ENCODE assay signal across 8 cellular contexts in the genomic region with DNA sequence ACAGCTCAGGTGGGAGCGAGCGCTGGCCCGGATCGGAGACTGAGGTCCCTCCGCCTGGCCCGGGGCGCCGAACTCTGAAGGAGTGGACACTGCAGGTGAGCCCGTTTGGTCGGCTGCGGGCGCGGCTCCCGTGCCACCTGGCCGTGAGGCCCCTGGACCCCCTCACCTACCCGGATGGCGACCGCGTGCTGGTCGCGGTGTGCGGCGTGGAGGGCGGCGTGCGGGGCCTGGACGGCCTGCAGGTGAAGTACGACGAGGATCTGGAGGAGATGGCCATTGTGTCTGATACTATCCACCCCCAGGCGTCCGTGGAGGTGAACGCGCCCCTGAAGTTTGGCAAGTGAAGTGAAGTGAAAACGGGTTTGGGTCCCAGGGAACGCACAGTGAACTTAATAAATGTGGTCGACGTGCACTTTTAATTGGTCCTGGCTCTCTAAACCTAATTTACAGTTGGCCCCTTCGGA. TPM values are rescaled to one million over a fixed set of nuclear protein-coding genes. Genes with fewer than 3 reads are reported as not detected.
A peak's percentile ranks its signal among the peaks of the same experiment; 100 is the strongest.
DNase-seq lines count a peak whose midpoint lies in the region; ATAC-seq, FAIRE-seq and TF ChIP-seq lines count a peak whose summit lies in the region.
"Not testable (repeated sequence)": the region's sequence is repeated elsewhere in the genome, so short reads cannot be mapped to it uniquely, and the experiment has no call there.

No MANE protein-coding gene starts in this region.

- TF ChIP-seq CTCF in DOHH2 (IDR thresholded peaks at IDR 0.05; ENCODE audit: low read depth, low read length, poor library complexity, severe bottlenecking); adrenal gland (IDR thresholded peaks at IDR 0.05); HepG2 (CRISPR knock-in tag; IDR thresholded peaks at IDR 0.05); pancreas (IDR thresholded peaks at IDR 0.05); type B pancreatic cell (conservative IDR thresholded peaks at IDR 0.05): not testable (repeated sequence)

- H3K27ac Mint-ChIP-seq in type B pancreatic cell = peak overlapping the region; percentile 56

- not testable (repeated sequence) for TF ChIP-seq POLR2A in adrenal gland (IDR thresholded peaks at IDR 0.05); HepG2 (IDR thresholded peaks at IDR 0.05; ENCODE audit: insufficient read depth in 1 of 2, low read depth in 2 of 2, low read length in 2 of 2)

- not testable (repeated sequence) for H3F3A ChIP-seq in DOHH2 (ENCODE audit: control insufficient read depth, insufficient read depth)

- H3K9me2 ChIP-seq in DOHH2 (replicated peaks; ENCODE audit: control insufficient read depth, low read length) = not testable (repeated sequence)

- not testable (repeated sequence) for H3K36me3 Mint-ChIP-seq in type B pancreatic cell

- peak overlapping the region; percentile 83 for H3K4me3 ChIP-seq in DOHH2 (ENCODE audit: low read length)
- peak overlapping the region in 3 of 4 donors; percentile 35 to 72 (median 36) for H3K4me3 ChIP-seq in adrenal gland
- H3K4me3 ChIP-seq in HepG2 (replicated peaks in 1 of 3; ENCODE audit: insufficient read depth in 1 of 3, low read depth in 2 of 3, low read length in 3 of 3) = peak overlapping the region; percentile 66 to 78 (median 73)
- H3K4me3 ChIP-seq in pancreas = peak overlapping the region; percentile 34 to 63 (median 49)

- not testable (repeated sequence) for H3K27ac ChIP-seq in DOHH2 (ENCODE audit: low read depth, low read length)
- H3K27ac ChIP-seq in adrenal gland (peak overlapping the region in 3 of 5 donors; percentile 37 to 80 (median 59)), HepG2 (ENCODE audit: extremely low read length, insufficient read depth, low read length) (peak overlapping the region; percentile 71), pancreas (peak overlapping the region; percentile 22 to 72 (median 65))

- DNase-seq in adrenal gland; HepG2 (ENCODE audit: low spot score); pancreas; type B pancreatic cell (ENCODE audit: extremely low spot score, unreplicated experiment): not testable (repeated sequence)

- peaks cover 22% of the 10 kb centered on the region for H3K79me2 ChIP-seq in DOHH2 (ENCODE audit: control insufficient read depth, low read length)
- not testable (repeated sequence) for H3K79me2 ChIP-seq in HepG2 (ENCODE audit: insufficient read depth, low read length)

- WGBS in adrenal gland, 4 donors = 6 to 31% (median 15%) methylated on average over 5 to 18 of the region's 38 CpGs
- WGBS in HepG2 (ENCODE audit: low lambda C conversion rate) = 8% methylated on average over 5 of the region's 38 CpGs
- WGBS in pancreas, 2 donors = 2 to 5% methylated on average over 8 to 26 of the region's 38 CpGs

- H3K4me2 ChIP-seq in DOHH2 (ENCODE audit: low read length) = peak overlapping the region; percentile 78
- peak overlapping the region; percentile 70 for H3K4me2 ChIP-seq in HepG2 (ENCODE audit: low read depth, low read length)

- in situ Hi-C loops in HepG2 (cut with HindIII; ENCODE audit: extremely low pct_ligation_motif_present, low pct_unique_long_range_greater_than_20kb) = not testable (repeated sequence)

- not testable (repeated sequence) for H3K36me3 ChIP-seq in DOHH2 (ENCODE audit: control insufficient read depth, low read length); adrenal gland (replicated peaks in 1 of 2); HepG2 (replicated peaks in 1 of 2; ENCODE audit: control insufficient read depth in 1 of 2, insufficient read depth in 2 of 2, low read length in 2 of 2); pancreas

- BruUV-seq in HepG2 (replicated peaks; lab: Mats Ljungman, UMichigan) = TSS peak; percentile 69

- FAIRE-seq in HepG2 (lab: Jason Lieb, UNC); pancreas (lab: Jason Lieb, UNC): not testable (repeated sequence)

- not testable (repeated sequence) for H2AFZ ChIP-seq in HepG2 (ENCODE audit: low read length)

- CTCF ChIA-PET in HepG2 (lab: Yijun Ruan, JAX; ENCODE audit: low intra/inter-chr PET ratio, low total read pairs) = not testable (repeated sequence)

- not testable (repeated sequence) for H3K9me3 Mint-ChIP-seq in type B pancreatic cell

- POLR2A ChIA-PET in HepG2 (lab: Yijun Ruan, JAX) = interaction anchor here (1.2 to 1.5 kb wide), 3 partner anchors 288 to 399 kb away, joined by 7 to 17 read pairs (median 9); partner anchors contain the start of genes ARMC10, FBXL13 and NAPEPLD

- not testable (repeated sequence) for TF ChIP-seq EP300 in HepG2 (IDR thresholded peaks at IDR 0.05; ENCODE audit: low read depth in 2 of 2, low read length in 2 of 2); HepG2 (CRISPR knock-in tag; IDR thresholded peaks at IDR 0.05; ENCODE audit: borderline replicate concordance)

- not testable (repeated sequence) for H4K20me1 ChIP-seq in DOHH2 (ENCODE audit: control insufficient read depth, insufficient read depth, low read depth, low read length); HepG2 (ENCODE audit: insufficient read depth, low read length)

- H3K4me1 Mint-ChIP-seq in type B pancreatic cell (ENCODE audit: unreplicated experiment) = not testable (repeated sequence)

- ATAC-seq in HG03354 (IDR thresholded peaks at IDR 0.05; ENCODE audit: poor library complexity, severe bottlenecking, unreplicated experiment) (peak; percentile 6), SK-N-SH treated with all-trans-retinoic acid at 6 μM for 48 hours (peak; percentile 10), esophagus mucosa (peak; percentile 18), HepG2 (peak; percentile 29), pancreas (peak in 3 of 4 donors; percentile 30 to 47 (median 32))

- peak overlapping the region; percentile 86 for H3K4me3 Mint-ChIP-seq in type B pancreatic cell

- not testable (repeated sequence) for H3K27me3 ChIP-seq in DOHH2 (ENCODE audit: control insufficient read depth, low read length); adrenal gland; HepG2 (ENCODE audit: control insufficient read depth in 1 of 2, insufficient read depth in 2 of 2, low read length in 2 of 2); pancreas

- intact Hi-C loops in adrenal gland (cut with DNase I); pancreas (cut with DNase I): not testable (repeated sequence)
- intact Hi-C loops in HepG2 (cut with micrococcal nuclease; ENCODE audit: unreplicated experiment) = loop anchor here (10.0 kb wide), 1 partner anchor 315 kb away; no protein-coding TSS in a partner anchor

- not testable (repeated sequence) for H3K27me3 Mint-ChIP-seq in type B pancreatic cell

- not testable (repeated sequence) for TF ChIP-seq RAD21 in HepG2 (CRISPR knock-in tag; IDR thresholded peaks at IDR 0.05)

- peak overlapping the region; percentile 73 for H3K9ac ChIP-seq in HepG2 (ENCODE audit: insufficient read depth, low read depth, low read length)

- H3K9me3 ChIP-seq in DOHH2 (ENCODE audit: control insufficient read depth, insufficient read depth, low read length); adrenal gland (replicated peaks in 1 of 3); HepG2 (ENCODE audit: low read length); pancreas: not testable (repeated sequence)

- H3K4me1 ChIP-seq in DOHH2 (ENCODE audit: control insufficient read depth, low read length) (peaks cover 20% of the 10 kb centered on the region), adrenal gland (replicated peaks in 1 of 2) (peaks cover 0 to 11% of the 10 kb centered on the region in 2 donors), pancreas (peaks cover 5 to 12% (median 11%) of the 10 kb centered on the region in 3 donors)
- H3K4me1 ChIP-seq in HepG2 (ENCODE audit: insufficient read depth, low read length) = not testable (repeated sequence)

TF ChIP-seq in HepG2, 621 proteins besides CTCF, POLR2A, EP300 and RAD21 (continues in another document):
- peak; percentile 10 for TF ChIP-seq ZFY (CRISPR knock-in tag; IDR thresholded peaks at IDR 0.05)
- 0 out of 2 replicates have a peak, but pooled peaks have one; percentile 1 for TF ChIP-seq HOXA5 (CRISPR knock-in tag; IDR thresholded peaks at IDR 0.05)
- peak; percentile 30; the same call in 1 of the 2 replicates for TF ChIP-seq SALL2 (CRISPR knock-in tag; IDR thresholded peaks at IDR 0.05)

RNA-seq across cellular contexts. Expression of gene FAM185A, which starts 0.6 kb away (rescaled TPM):
- total RNA-seq in adrenal gland (10 to 100 TPM in 6 of 8 donors, 1 to 10 TPM in 2; 6.1 to 25.6 (median 11.2) TPM), esophagus mucosa (7.5 TPM), HepG2 (2016; rRNA removed; fragmentation: Illumina TruSeq; extraction: Trizol) (11.6 and 12.9 TPM in 2 replicates), pancreas (1 to 10 TPM; 3.8 to 7.4 (median 5.0) TPM), type B pancreatic cell (ENCODE audit: low replicate concordance) (8.6 and 8.7 TPM in 2 replicates)
- polyA plus RNA-seq in adrenal gland (1 to 10 TPM; 5.9 to 8.5 (median 6.0) TPM), HepG2 (2011; rRNA removed) (5.0 and 5.4 TPM in 2 replicates), pancreas (1 to 10 TPM; 3.2 to 3.5 TPM)
- total RNA-seq in HepG2 (2016; cell fraction: cytosol; rRNA removed; fragmentation: Illumina TruSeq; extraction: Trizol; ENCODE audit: low read depth) = 5.0 and 6.2 TPM in 2 replicates
- 10.9 and 11.9 TPM in 2 replicates for total RNA-seq in HepG2 (2016; cell fraction: insoluble cytoplasmic fraction; rRNA removed; fragmentation: Illumina TruSeq; extraction: Trizol)
- 4.1 and 5.3 TPM in 2 replicates for total RNA-seq in HepG2 (2016; cell fraction: membrane; rRNA removed; fragmentation: Illumina TruSeq; extraction: Trizol)
- total RNA-seq in HepG2 (2016; cell fraction: nucleus; rRNA removed; fragmentation: Illumina TruSeq; extraction: Trizol) = 18.2 and 19.6 TPM in 2 replicates
- 4.1 and 5.4 TPM in 2 replicates for polyA plus RNA-seq in HepG2 (2011; cell fraction: cytosol; rRNA removed)
- 15.7 and 15.8 TPM in 2 replicates for polyA plus RNA-seq in HepG2 (2011; cell fraction: nucleus; rRNA removed)
- 1.7 and 5.4 TPM in 2 replicates for polyA plus RNA-seq in HepG2 (2012)
- 1.1 and 1.3 TPM in 2 replicates for polyA plus RNA-seq in HepG2 (2016; cell fraction: cytosol; fragmentation: Illumina TruSeq; extraction: Trizol; ENCODE audit: low read depth)
- polyA plus RNA-seq in HepG2 (2016; cell fraction: insoluble cytoplasmic fraction; fragmentation: Illumina TruSeq; extraction: Trizol; ENCODE audit: low read depth) = 9.7 and 10.4 TPM in 2 replicates
- polyA plus RNA-seq in HepG2 (2016; cell fraction: membrane; fragmentation: Illumina TruSeq; extraction: Trizol; ENCODE audit: low read depth) = 2.2 and 2.6 TPM in 2 replicates
- polyA plus RNA-seq in HepG2 (2016; cell fraction: nucleus; fragmentation: Illumina TruSeq; extraction: Trizol; ENCODE audit: insufficient read depth, low read depth) = 10.1 and 11.2 TPM in 2 replicates
- polyA minus RNA-seq in HepG2 (2011; rRNA and poly(A)+ RNA removed; ENCODE audit: low replicate concordance) = 12.2 TPM in 2 replicates
- 5.0 and 6.1 TPM in 2 replicates for polyA minus RNA-seq in HepG2 (2011; cell fraction: cytosol; rRNA and poly(A)+ RNA removed)
- polyA minus RNA-seq in HepG2 (2011; cell fraction: nucleus; rRNA and poly(A)+ RNA removed) = 25.9 and 26.7 TPM in 2 replicates
